In genomic region chrX:119885554-119886428, GRCh38 we compare ENCODE assay signal across 9 cellular contexts. TPM values are rescaled to one million over a fixed set of nuclear protein-coding genes. Genes with fewer than 3 reads are reported as not detected.
DNase-seq lines count a peak whose midpoint lies in the region; ATAC-seq and TF ChIP-seq lines count a peak whose summit lies in the region.
"Had no signal": no experiment of that assay in that cellular context is flagged by ENCODE, and none has a peak within 500 bp of the region (broad histone marks: within the 10 kb centered on the region; RNA-seq: fewer than 3 reads in every experiment).

No MANE protein-coding gene starts in this region.

- H3K4me1 ChIP-seq in Peyer's patch: no peaks in the 10 kb centered on the region
- H3K4me1 ChIP-seq in prostate gland (replicated peaks): no peaks in the 10 kb centered on the region

- WGBS in prostate gland: 87% methylated on average over 11 of the region's 11 CpGs

- H3K4me3 ChIP-seq in Peyer's patch (peak overlapping the region in 3 of 4 donors; percentile 7 to 44 (median 38)), prostate gland (no peak overlapping the region)

- H3K27ac ChIP-seq in Peyer's patch: peak overlapping the region in 3 of 4 donors; percentile 12 to 61 (median 51)
- H3K27ac ChIP-seq in prostate gland: no peak overlapping the region

- ATAC-seq in GM21367 (IDR thresholded peaks at IDR 0.05; ENCODE audit: unreplicated experiment) (no peak), GM21737 (IDR thresholded peaks at IDR 0.05; ENCODE audit: unreplicated experiment) (no peak)

- H3K27me3 ChIP-seq in Peyer's patch (no peaks in the 10 kb centered on the region), prostate gland (replicated peaks; ENCODE audit: insufficient read depth) (no peaks in the 10 kb centered on the region)

- intact Hi-C loops in prostate gland (cut with DNase I): no loop called here

- H3K36me3 ChIP-seq in Peyer's patch (no peaks in the 10 kb centered on the region), prostate gland (no peaks in the 10 kb centered on the region)

- DNase-seq in activated CD4-positive, alpha-beta T cell treated with anti-CD3 and anti-CD28 coated beads for 48 hours: peak; percentile 9
- no peak for DNase-seq in activated CD4-positive, alpha-beta T cell treated with anti-CD3 and anti-CD28 coated beads for 1 hour
- peak in 1 of 3 donors; percentile 43 for DNase-seq in Peyer's patch
- DNase-seq in dermis blood vessel endothelial cell: peak; percentile 7
- peak; percentile 22 for DNase-seq in stimulated activated CD8-positive, alpha-beta memory T cell treated with anti-CD3 and anti-CD28 coated beads, Interleukin-4, amount 100 ng/mL, for 48 hours
- no peak for DNase-seq in prostate gland (ENCODE audit: low spot score)
- DNase-seq: activated B cell treated with CpG ODN at 0.5 μM for 24 hours had no signal

- H3K9me3 ChIP-seq in Peyer's patch (no peaks in the 10 kb centered on the region), prostate gland (no peaks in the 10 kb centered on the region)

- TF ChIP-seq POLR2A in Peyer's patch (IDR thresholded peaks at IDR 0.05) (no peak), prostate gland (IDR thresholded peaks at IDR 0.05) (no peak)

- no peak for TF ChIP-seq CTCF in Peyer's patch (IDR thresholded peaks at IDR 0.05)
- no peak for TF ChIP-seq CTCF in prostate gland (IDR thresholded peaks at IDR 0.05)

RNA-seq across cellular contexts. Expression of gene AKAP14, which starts 9.9 kb away (rescaled TPM):
- total RNA-seq in Peyer's patch: not detected
- total RNA-seq in dermis blood vessel endothelial cell: not detected in 2 replicates
- total RNA-seq in prostate gland: 1 to 10 TPM in 1 of 2 donors, not detected in 1; 1.4 TPM
- total RNA-seq: activated B cell treated with CpG ODN at 0.5 μM for 24 hours had no signal

RNA-seq across cellular contexts. Expression of gene NDUFA1, which starts 14.2 kb away (rescaled TPM):
- 100 to 1,000 TPM in 1 of 4 donors, 10 to 100 TPM in 3; 58.1 to 109 (median 68.7) TPM for total RNA-seq in Peyer's patch
- total RNA-seq in dermis blood vessel endothelial cell: 52.0 and 89.2 TPM in 2 replicates
- 10 to 100 TPM; 54.6 to 96.5 TPM for total RNA-seq in prostate gland

RNA-seq across cellular contexts. Expression of gene RNF113A, which starts 14.3 kb away (rescaled TPM):
- total RNA-seq in Peyer's patch: 10 to 100 TPM; 11.6 to 16.6 (median 15.6) TPM
- 18.0 and 19.6 TPM in 2 replicates for total RNA-seq in dermis blood vessel endothelial cell
- 10 to 100 TPM; 10.5 to 13.2 TPM for total RNA-seq in prostate gland

RNA-seq across cellular contexts. Expression of gene UPF3B, which starts 33.0 kb away (rescaled TPM):
- total RNA-seq in Peyer's patch (10 to 100 TPM in 2 of 4 donors, 1 to 10 TPM in 2; 5.3 to 28.9 (median 8.8) TPM), dermis blood vessel endothelial cell (1.9 and 4.0 TPM in 2 replicates), prostate gland (1 to 10 TPM; 3.9 to 5.2 TPM)

RNA-seq across cellular contexts. Expression of gene NKAP, which starts 57.8 kb away (rescaled TPM):
- total RNA-seq in Peyer's patch (10 to 100 TPM in 2 of 4 donors, 1 to 10 TPM in 2; 4.1 to 10.5 (median 7.7) TPM), dermis blood vessel endothelial cell (3.5 and 4.4 TPM in 2 replicates), prostate gland (10 to 100 TPM in 1 of 2 donors, 1 to 10 TPM in 1; 6.4 to 12.0 TPM)

Comparison
In these comparisons a context has a peak if more than half of its experiments do, and no peak if none do; other contexts are left out.
1. DNase-seq: peak in activated CD4-positive, alpha-beta T cell treated with anti-CD3 and anti-CD28 coated beads for 48 hours (single experiment), dermis blood vessel endothelial cell (single experiment) and stimulated activated CD8-positive, alpha-beta memory T cell treated with anti-CD3 and anti-CD28 coated beads, Interleukin-4, amount 100 ng/mL, for 48 hours (single experiment); none in activated CD4-positive, alpha-beta T cell treated with anti-CD3 and anti-CD28 coated beads for 1 hour (single experiment) and prostate gland (single experiment).
2. H3K27ac ChIP-seq: peak in Peyer's patch (3 of 4); none in prostate gland (0 of 2).
3. H3K4me3 ChIP-seq: peak in Peyer's patch (3 of 4); none in prostate gland (0 of 2).